17 cellular contexts compared by ENCODE assay signal in the genomic region with DNA sequence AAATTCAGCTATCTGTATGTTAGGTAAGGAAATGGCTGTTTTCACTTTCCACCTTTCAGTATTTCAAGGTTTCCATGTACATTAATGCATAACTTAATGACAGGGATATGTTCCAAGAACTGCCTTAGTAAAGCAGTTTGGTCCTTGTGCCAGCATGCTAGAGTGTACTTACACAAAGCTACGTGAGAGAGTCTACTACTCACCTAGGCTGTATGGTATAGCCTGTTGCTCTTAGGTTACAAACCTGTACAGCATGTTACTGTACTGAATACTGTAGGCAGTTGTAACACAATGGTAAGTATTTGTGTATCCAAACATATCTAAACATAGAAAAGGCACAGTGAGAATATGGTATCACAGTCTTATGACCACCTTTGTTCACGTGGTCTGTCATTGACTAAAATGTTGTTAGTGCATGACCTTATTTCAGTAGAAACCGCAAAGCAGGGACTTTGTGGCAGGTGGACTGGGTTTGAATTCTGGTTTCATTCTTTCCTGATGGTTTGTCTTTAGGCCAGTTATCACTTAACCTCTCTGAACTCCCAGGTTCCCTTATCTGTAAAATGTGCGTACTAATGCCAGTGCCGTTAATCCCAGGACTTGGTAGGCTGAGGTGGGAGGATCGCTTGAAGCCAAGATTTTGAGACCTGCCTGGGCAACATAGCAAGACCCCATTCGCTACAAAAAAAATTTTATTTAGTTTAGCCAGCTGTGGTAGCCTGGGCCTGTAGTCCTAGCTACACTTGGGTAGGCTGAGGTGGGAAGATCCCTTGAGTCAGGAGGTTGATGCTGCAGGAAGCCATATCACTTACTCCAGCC. TPM values are rescaled to one million over a fixed set of nuclear protein-coding genes. Genes with fewer than 3 reads are reported as not detected.
DNase-seq lines count a peak whose midpoint lies in the region; ATAC-seq and TF ChIP-seq lines count a peak whose summit lies in the region.
"Had no signal": no experiment of that assay in that cellular context is flagged by ENCODE, and none has a peak within 500 bp of the region (broad histone marks: within the 10 kb centered on the region; RNA-seq: fewer than 3 reads in every experiment).

No MANE protein-coding gene starts in this region.

- TF ChIP-seq CTCF in heart left ventricle (IDR thresholded peaks at IDR 0.05): no peak
- TF ChIP-seq CTCF in VCaP (conservative IDR thresholded peaks at IDR 0.05): no peak
- TF ChIP-seq CTCF in mesothelial cell of epicardium (IDR thresholded peaks at IDR 0.05; ENCODE audit: unreplicated experiment): no peak
- TF ChIP-seq CTCF in endodermal cell (conservative IDR thresholded peaks at IDR 0.05): no peak

- H3K36me3 Mint-ChIP-seq in mesothelial cell of epicardium: peaks cover 2% of the 10 kb centered on the region
- H3K36me3 Mint-ChIP-seq in endodermal cell (ENCODE audit: low read depth): no peaks in the 10 kb centered on the region

- H3K27ac ChIP-seq in heart left ventricle (peak overlapping the region in 10 of 12 donors; percentile 20 to 100 (median 98)), right cardiac atrium (ENCODE audit: low read length) (no peak overlapping the region), KOPT-K1 (ENCODE audit: low read depth, low read length, poor library complexity, severe bottlenecking) (peak overlapping the region; percentile 46), VCaP (peak overlapping the region; percentile 64), endodermal cell (ENCODE audit: low read depth, low read length) (no peak overlapping the region)
- H3K27ac ChIP-seq: C4-2B, HL-60, PC-9, SJSA1 had no signal

- H3K27ac Mint-ChIP-seq in mesothelial cell of epicardium (peak overlapping the region; percentile 30), endodermal cell (no peak overlapping the region)

- H3K36me3 ChIP-seq in heart left ventricle: peaks cover 0 to 7% (median 0%) of the 10 kb centered on the region in 9 donors
- H3K36me3 ChIP-seq in KOPT-K1 (ENCODE audit: insufficient read depth, low read length): peaks cover 21% of the 10 kb centered on the region
- no peaks in the 10 kb centered on the region for H3K36me3 ChIP-seq in endodermal cell (ENCODE audit: control insufficient read depth, insufficient read depth, low read length)
- H3K36me3 ChIP-seq: HAP-1 had no signal

- no peaks in the 10 kb centered on the region for H3K9me3 ChIP-seq in heart left ventricle
- H3K9me3 ChIP-seq in right cardiac atrium (ENCODE audit: control insufficient read depth, low read length): no peaks in the 10 kb centered on the region
- H3K9me3 ChIP-seq in KOPT-K1 (ENCODE audit: insufficient read depth, low read length, poor library complexity, severe bottlenecking): peaks cover 11% of the 10 kb centered on the region
- no peaks in the 10 kb centered on the region for H3K9me3 ChIP-seq in endodermal cell (ENCODE audit: control insufficient read depth, low read length)
- H3K9me3 ChIP-seq: HAP-1, SJSA1 had no signal

- DNase-seq in heart left ventricle (no peak), right cardiac atrium (no peak), mesothelial cell of epicardium (ENCODE audit: low spot score in 2 of 2, unreplicated experiment in 2 of 2) (no peak), NCI-H146 treated with DMSO at 0.1 percent for 48 hours (lab: John Stamatoyannopoulos, UW; ENCODE audit: unreplicated experiment) (no peak), endodermal cell (no peak)
- DNase-seq: EL, NCI-H1048, NCI-H2171, NCI-H446, PC-9, SW 1271 had no signal

- H3K27me3 Mint-ChIP-seq in mesothelial cell of epicardium (ENCODE audit: low read depth) (no peaks in the 10 kb centered on the region), endodermal cell (ENCODE audit: insufficient read depth) (peaks cover 6% of the 10 kb centered on the region)

- TF ChIP-seq POLR2A in heart left ventricle (IDR thresholded peaks at IDR 0.05): no peak

- H3K9ac ChIP-seq in endodermal cell (ENCODE audit: extremely low read depth, low read length, poor library complexity, severe bottlenecking): no peak overlapping the region

- intact Hi-C loops in heart left ventricle (cut with DNase I): no loop called here
- intact Hi-C loops in right cardiac atrium (cut with DNase I): no loop called here

- H3K4me1 Mint-ChIP-seq in mesothelial cell of epicardium (peaks cover 56% of the 10 kb centered on the region), endodermal cell (peaks cover 49% of the 10 kb centered on the region)

- H3K4me3 Mint-ChIP-seq in mesothelial cell of epicardium (no peak overlapping the region), endodermal cell (no peak overlapping the region)

- H3K27me3 ChIP-seq in heart left ventricle: no peaks in the 10 kb centered on the region
- H3K27me3 ChIP-seq in right cardiac atrium (ENCODE audit: control insufficient read depth, insufficient read depth): no peaks in the 10 kb centered on the region
- H3K27me3 ChIP-seq in endodermal cell (ENCODE audit: control insufficient read depth, insufficient read depth, low read length, poor library complexity, severe bottlenecking): no peaks in the 10 kb centered on the region
- H3K27me3 ChIP-seq: SJSA1 had no signal

- H3K4me3 ChIP-seq in heart left ventricle (no peak overlapping the region), right cardiac atrium (ENCODE audit: low read length) (no peak overlapping the region), endodermal cell (ENCODE audit: low read length) (no peak overlapping the region)
- H3K4me3 ChIP-seq: HAP-1, PC-9, SJSA1 had no signal

- H3K4me1 ChIP-seq in heart left ventricle (peaks cover 0 to 53% (median 29%) of the 10 kb centered on the region in 12 donors), right cardiac atrium (ENCODE audit: control insufficient read depth, insufficient read depth, low read length) (no peaks in the 10 kb centered on the region), endodermal cell (ENCODE audit: control insufficient read depth, insufficient read depth, low read length) (peaks cover 10% of the 10 kb centered on the region)

- no peak for ATAC-seq in heart left ventricle
- ATAC-seq in right cardiac atrium: no peak

- WGBS in heart left ventricle, 4 donors: 67 to 80% (median 75%) methylated on average over 7 of the region's 7 CpGs
- WGBS in right cardiac atrium: 93% methylated on average over 7 of the region's 7 CpGs
- 97% methylated on average over 4 to 7 of the region's 7 CpGs for WGBS in endodermal cell (ENCODE audit: insufficient coverage in 1 of 2, insufficient read length in 1 of 2), 2 experiments

- H3K9me3 Mint-ChIP-seq in mesothelial cell of epicardium (no peaks in the 10 kb centered on the region), endodermal cell (no peaks in the 10 kb centered on the region)

RNA-seq across cellular contexts. Expression of a gene that starts 4.9 kb away (rescaled TPM):
- total RNA-seq in heart left ventricle (100 to 1,000 TPM; 204 to 406 (median 342) TPM), right cardiac atrium (10 to 100 TPM in 3 of 4 donors, 1 to 10 TPM in 1; 8.8 to 26.5 (median 17.6) TPM), mesothelial cell of epicardium (34.8 to 35.8 TPM (median 35.3 TPM) in 3 replicates), endodermal cell (10 to 100 TPM; 13.8 to 22.4 TPM)
- polyA plus RNA-seq in heart left ventricle (100 to 1,000 TPM; 157 to 194 TPM), right cardiac atrium (34.6 TPM)
- polyA plus RNA-seq in endodermal cell (2013, experiment 1 of 2): 29.6 TPM
- polyA plus RNA-seq in endodermal cell (2013, experiment 2 of 2): 24.9 TPM

Comparison
In these comparisons a context has a peak if more than half of its experiments do, and no peak if none do; other contexts are left out.
1. H3K27ac ChIP-seq: peak in heart left ventricle (10 of 12), KOPT-K1 (single experiment) and VCaP (single experiment); none in right cardiac atrium (single experiment) and endodermal cell (single experiment).